Comparison of ENCODE assay signal across 27 cellular contexts in the genomic region with DNA sequence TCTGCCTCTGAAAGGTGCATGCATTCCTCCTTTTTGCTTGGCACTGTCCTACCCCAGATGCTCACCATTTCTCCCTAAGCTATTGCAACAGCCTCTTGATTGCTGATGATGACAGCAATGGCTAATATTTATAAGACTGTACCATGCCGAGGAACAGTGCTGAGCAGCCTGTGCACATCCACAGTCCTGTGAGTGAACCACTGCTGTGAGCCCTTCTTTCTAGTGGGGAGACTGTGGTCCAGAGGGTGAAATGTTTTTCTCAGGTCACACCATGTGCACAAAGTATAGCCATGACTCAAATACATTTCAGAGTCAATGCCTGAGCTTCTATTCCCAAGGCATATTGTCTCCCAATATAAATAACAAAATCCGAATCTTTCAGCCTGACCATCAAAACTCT.
"Had no signal": no experiment of that assay in that cellular context is flagged by ENCODE, and none has a peak within 500 bp of the region (broad histone marks: within the 10 kb centered on the region; RNA-seq: fewer than 3 reads in every experiment).

No MANE protein-coding gene starts in this region.

- H3K4me3 Mint-ChIP-seq: activated B cell treated with CpG ODN at 0.5 μM for 24 hours; activated CD4-positive, alpha-beta memory T cell treated with anti-CD3 and anti-CD28 coated beads for 36 hours; activated CD4-positive, alpha-beta T cell treated with anti-CD3 and anti-CD28 coated beads, Interleukin-2, amount 10 ng/mL, durations not matched to agents 24 days and 14 days; activated naive CD8-positive, alpha-beta T cell treated with anti-CD3 and anti-CD28 coated beads, Interleukin-2, amount 10 ng/mL, durations not matched to agents 7 days and 5 days; activated T-helper 17 cell treated with anti-CD3 and anti-CD28 coated beads, Interleukin-2, amount 50 U/mL, for 72 hours; T-helper 17 cell had no signal

- FAIRE-seq: bronchial epithelial cell, K562 had no signal

- H3K27me3 Mint-ChIP-seq: activated B cell treated with CpG ODN at 0.5 μM for 24 hours; activated CD4-positive, alpha-beta memory T cell treated with anti-CD3 and anti-CD28 coated beads for 36 hours; activated CD4-positive, alpha-beta T cell treated with anti-CD3 and anti-CD28 coated beads, Interleukin-2, amount 10 ng/mL, durations not matched to agents 24 days and 14 days; activated naive CD8-positive, alpha-beta T cell treated with anti-CD3 and anti-CD28 coated beads, Interleukin-2, amount 10 ng/mL, durations not matched to agents 7 days and 5 days; activated T-helper 17 cell treated with anti-CD3 and anti-CD28 coated beads, Interleukin-2, amount 50 U/mL, for 72 hours; T-helper 17 cell had no signal

- H3K27ac ChIP-seq: adrenal gland had no signal

- H3K4me3 ChIP-seq: adrenal gland, K562, SJSA1 had no signal

- H3K36me3 ChIP-seq: adrenal gland, SJSA1 had no signal

- H3K9me3 ChIP-seq: adrenal gland, SJSA1 had no signal

- H3K9me3 Mint-ChIP-seq: activated CD4-positive, alpha-beta T cell treated with anti-CD3 and anti-CD28 coated beads, Interleukin-2, amount 10 ng/mL, durations not matched to agents 24 days and 14 days had no signal

- H3K27ac Mint-ChIP-seq: activated B cell treated with CpG ODN at 0.5 μM for 24 hours; activated CD4-positive, alpha-beta memory T cell treated with anti-CD3 and anti-CD28 coated beads for 36 hours; activated CD4-positive, alpha-beta T cell treated with anti-CD3 and anti-CD28 coated beads, Interleukin-2, amount 10 ng/mL, durations not matched to agents 24 days and 14 days; activated naive CD8-positive, alpha-beta T cell treated with anti-CD3 and anti-CD28 coated beads, Interleukin-2, amount 10 ng/mL, durations not matched to agents 7 days and 5 days; activated T-helper 17 cell treated with anti-CD3 and anti-CD28 coated beads, Interleukin-2, amount 50 U/mL, for 72 hours; T-helper 17 cell had no signal

- H3K4me1 Mint-ChIP-seq: activated B cell treated with CpG ODN at 0.5 μM for 24 hours; activated CD4-positive, alpha-beta T cell treated with anti-CD3 and anti-CD28 coated beads, Interleukin-2, amount 10 ng/mL, durations not matched to agents 24 days and 14 days; activated naive CD8-positive, alpha-beta T cell treated with anti-CD3 and anti-CD28 coated beads, Interleukin-2, amount 10 ng/mL, durations not matched to agents 7 days and 5 days; activated T-helper 17 cell treated with anti-CD3 and anti-CD28 coated beads, Interleukin-2, amount 50 U/mL, for 72 hours; T-helper 17 cell had no signal

- H3K27me3 ChIP-seq: adrenal gland, SJSA1 had no signal

- H3K36me3 Mint-ChIP-seq: activated CD4-positive, alpha-beta memory T cell treated with anti-CD3 and anti-CD28 coated beads for 36 hours; activated naive CD8-positive, alpha-beta T cell treated with anti-CD3 and anti-CD28 coated beads, Interleukin-2, amount 10 ng/mL, durations not matched to agents 7 days and 5 days had no signal

- ATAC-seq: activated T-helper 17 cell treated with anti-CD3 and anti-CD28 coated beads, Interleukin-2, amount 50 U/mL, for 72 hours; K562; T-helper 17 cell had no signal

- DNase-seq: activated B cell treated with CpG ODN at 0.5 μM for 24 hours; activated CD4-positive, alpha-beta memory T cell treated with anti-CD3 and anti-CD28 coated beads for 36 hours; activated CD4-positive, alpha-beta T cell treated with anti-CD3 and anti-CD28 coated beads for 1 hour; activated CD4-positive, alpha-beta T cell treated with anti-CD3 and anti-CD28 coated beads, Interleukin-2, amount 10 ng/mL, durations not matched to agents 24 days and 14 days; activated CD8-positive, alpha-beta memory T cell treated with anti-CD3 and anti-CD28 coated beads for 24 hours; activated gamma-delta T cell treated with Interleukin-2 at 50 U/mL for 16 hours; activated naive CD4-positive, alpha-beta T cell treated with anti-CD3 and anti-CD28 coated beads, Interleukin-2, amount 50 U/mL, for 16 hours; activated naive CD8-positive, alpha-beta T cell treated with anti-CD3 and anti-CD28 coated beads, Interleukin-2, amount 10 ng/mL, durations not matched to agents 7 days and 5 days; activated T-cell treated with anti-CD3 and anti-CD28 coated beads, Interleukin-2, amount 50 U/mL, for 48 hours; adrenal gland; anterior cingulate cortex; central memory CD4-positive, alpha-beta T cell; Karpas-422; NCI-H1092; NCI-H1417 treated with DMSO at 0.1 percent for 48 hours; NCI-H1694; NCI-H2029; NCI-H345; NCI-H510A; NCI-H526 treated with DMSO at 0.1 percent for 48 hours; SHP77; T-helper 17 cell; T-helper 9 cell had no signal
